14 cellular contexts compared by ENCODE assay signal in the genomic region with DNA sequence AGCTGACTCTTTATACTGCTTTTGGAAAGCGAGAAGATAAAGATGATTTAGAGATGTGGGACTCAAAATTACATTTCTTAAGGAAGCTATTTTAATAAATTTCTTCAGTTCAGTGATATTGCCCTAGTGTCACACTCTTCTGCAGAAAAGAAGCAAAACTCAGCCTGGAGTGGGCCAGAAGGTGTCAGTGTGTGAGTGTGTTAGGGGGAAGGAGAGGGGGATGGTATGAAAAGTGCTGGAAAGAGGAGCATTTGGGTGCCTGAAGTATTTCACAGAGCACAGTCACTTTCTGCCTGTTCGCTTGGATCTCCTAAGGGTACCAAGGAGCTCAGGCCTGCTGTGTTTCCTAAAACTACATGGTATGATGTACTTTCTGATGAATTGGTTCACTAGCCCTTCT.
DNase-seq lines count a peak whose midpoint lies in the region; ATAC-seq and TF ChIP-seq lines count a peak whose summit lies in the region.
"Had no signal": no experiment of that assay in that cellular context is flagged by ENCODE, and none has a peak within 500 bp of the region (broad histone marks: within the 10 kb centered on the region; RNA-seq: fewer than 3 reads in every experiment).

No MANE protein-coding gene starts in this region.

- no peak overlapping the region for H3K4me2 ChIP-seq in osteoblast (ENCODE audit: insufficient read depth, low read length)

- peak overlapping the region; percentile 38 for H3K27ac Mint-ChIP-seq in chondrocyte (ENCODE audit: unreplicated experiment)
- H3K27ac Mint-ChIP-seq in activated naive CD4-positive, alpha-beta T cell treated with anti-CD3 and anti-CD28 coated beads for 36 hours = no peak overlapping the region

- no peak overlapping the region for H3K27ac ChIP-seq in osteoblast (ENCODE audit: low read depth, low read length)
- no peak overlapping the region for H3K27ac ChIP-seq in aorta (ENCODE audit: low read depth in 1 of 2, low read length in 2 of 2)

- H3K4me3 ChIP-seq in osteoblast (ENCODE audit: insufficient read depth, low read length) (no peak overlapping the region), aorta (ENCODE audit: low read length in 2 of 2) (no peak overlapping the region)

- no peaks in the 10 kb centered on the region for H3K27me3 Mint-ChIP-seq in chondrocyte (ENCODE audit: low read depth)
- H3K27me3 Mint-ChIP-seq in activated naive CD4-positive, alpha-beta T cell treated with anti-CD3 and anti-CD28 coated beads for 36 hours (ENCODE audit: low read depth) = no peaks in the 10 kb centered on the region

- H3K36me3 Mint-ChIP-seq in chondrocyte (ENCODE audit: low read depth) = peaks cover 4% of the 10 kb centered on the region
- no peaks in the 10 kb centered on the region for H3K36me3 Mint-ChIP-seq in activated naive CD4-positive, alpha-beta T cell treated with anti-CD3 and anti-CD28 coated beads for 36 hours (ENCODE audit: low read depth)

- no peaks in the 10 kb centered on the region for H3K27me3 ChIP-seq in osteoblast (ENCODE audit: insufficient read depth, low read length)
- no peaks in the 10 kb centered on the region for H3K27me3 ChIP-seq in aorta (ENCODE audit: control insufficient read depth in 1 of 2, insufficient read depth in 2 of 2, low read length in 1 of 2)
- H3K27me3 ChIP-seq: MG63 had no signal

- intact Hi-C loops in activated naive CD4-positive, alpha-beta T cell treated with anti-CD3 and anti-CD28 coated beads for 36 hours (cut with micrococcal nuclease) = no loop called here
- intact Hi-C loops in aorta (cut with DNase I) = no loop called here

- peak overlapping the region; percentile 24 for H2AFZ ChIP-seq in osteoblast (ENCODE audit: low read length)

- no peaks in the 10 kb centered on the region for H3K79me2 ChIP-seq in osteoblast (ENCODE audit: insufficient read depth, low read length)

- no peaks in the 10 kb centered on the region for H3K9me3 ChIP-seq in osteoblast (ENCODE audit: low read depth, low read length)
- H3K9me3 ChIP-seq in aorta (ENCODE audit: control insufficient read depth, low read length) = no peaks in the 10 kb centered on the region
- H3K9me3 ChIP-seq: MG63 had no signal

- TF ChIP-seq CTCF in chondrocyte (IDR thresholded peaks at IDR 0.05) (peak; percentile 48), osteoblast (IDR thresholded peaks at IDR 0.05; ENCODE audit: extremely low read depth, low read depth, low read length) (peak; percentile 9)

- H3K9me3 Mint-ChIP-seq in chondrocyte (ENCODE audit: low read depth) = no peaks in the 10 kb centered on the region
- H3K9me3 Mint-ChIP-seq in activated naive CD4-positive, alpha-beta T cell treated with anti-CD3 and anti-CD28 coated beads for 36 hours = no peaks in the 10 kb centered on the region

- peaks cover 40% of the 10 kb centered on the region for H3K4me1 ChIP-seq in osteoblast (ENCODE audit: insufficient read depth, low read length)
- no peaks in the 10 kb centered on the region for H3K4me1 ChIP-seq in aorta (ENCODE audit: control insufficient read depth in 1 of 2, insufficient read depth in 2 of 2, low read length in 2 of 2)

- no peaks in the 10 kb centered on the region for H4K20me1 ChIP-seq in osteoblast (ENCODE audit: insufficient read depth, low read length)

- ATAC-seq in HG03025 (IDR thresholded peaks at IDR 0.05; ENCODE audit: low FRiP score, unreplicated experiment) (no peak), aorta (ENCODE audit: low FRiP score) (no peak)

- peak; percentile 44 for DNase-seq in GM03348 (ENCODE audit: low spot score)
- peak; percentile 34 for DNase-seq in NCI-H146 (lab: John Stamatoyannopoulos, UW)
- no peak for DNase-seq in chondrocyte (ENCODE audit: low spot score)
- DNase-seq in osteoblast (ENCODE audit: insufficient read length, low spot score, missing footprints) = no peak
- DNase-seq in activated naive CD4-positive, alpha-beta T cell treated with anti-CD3 and anti-CD28 coated beads for 36 hours = no peak
- DNase-seq in aorta = no peak
- DNase-seq: activated CD4-positive, alpha-beta T cell treated with anti-CD3 and anti-CD28 coated beads, Interleukin-2, amount 50 U/mL, for 1 hour; activated naive CD4-positive, alpha-beta T cell treated with Interleukin-2 at 50 U/mL for 16 hours; NCI-H82; nucleus accumbens; stimulated activated CD4-positive, alpha-beta T cell treated with anti-CD3 and anti-CD28 coated beads, Interleukin-2, amount 100 ng/mL, for 24 hours; stimulated activated naive CD4-positive, alpha-beta T cell had no signal

- H3K4me1 Mint-ChIP-seq in chondrocyte (ENCODE audit: low read depth) = peaks cover 52% of the 10 kb centered on the region
- H3K4me1 Mint-ChIP-seq in activated naive CD4-positive, alpha-beta T cell treated with anti-CD3 and anti-CD28 coated beads for 36 hours (ENCODE audit: low read depth) = no peaks in the 10 kb centered on the region

- peak overlapping the region; percentile 14 for H3K4me3 Mint-ChIP-seq in chondrocyte (ENCODE audit: unreplicated experiment)
- H3K4me3 Mint-ChIP-seq in activated naive CD4-positive, alpha-beta T cell treated with anti-CD3 and anti-CD28 coated beads for 36 hours = no peak overlapping the region

- CTCF ChIA-PET in activated naive CD4-positive, alpha-beta T cell treated with anti-CD3 and anti-CD28 coated beads for 36 hours (lab: Charles Lee) = interaction anchor here (0.6 to 1.3 kb wide), 3 partner anchors 16 to 98 kb away, joined by 3 to 4 read pairs (median 3); no protein-coding TSS in a partner anchor

- 87 to 95% methylated on average over 2 of the region's 2 CpGs for WGBS in aorta, 2 donors

- H3K36me3 ChIP-seq in osteoblast (ENCODE audit: insufficient read depth, low read length) (no peaks in the 10 kb centered on the region), aorta (ENCODE audit: control insufficient read depth in 1 of 2, insufficient read depth in 2 of 2, low read length in 1 of 2) (peaks cover 2 to 3% of the 10 kb centered on the region in 2 donors)
- H3K36me3 ChIP-seq: MG63 had no signal

Comparison
In these comparisons a context has a peak if more than half of its experiments do, and no peak if none do; other contexts are left out.
1. DNase-seq: peak in GM03348 (single experiment) and NCI-H146 (single experiment); none in chondrocyte (single experiment), osteoblast (single experiment), activated naive CD4-positive, alpha-beta T cell treated with anti-CD3 and anti-CD28 coated beads for 36 hours (single experiment) and aorta (0 of 2).